ENCODE assay signal across 8 cellular contexts in genomic region chr20:46414608-46415007, GRCh38.
"Had no signal": no experiment of that assay in that cellular context is flagged by ENCODE, and none has a peak within 500 bp of the region (broad histone marks: within the 10 kb centered on the region; RNA-seq: fewer than 3 reads in every experiment).

No MANE protein-coding gene starts in this region.

- H3K4me1 ChIP-seq: HAP-1 had no signal

- H2AFZ ChIP-seq: GM23248 had no signal

- H3K4me3 Mint-ChIP-seq: HFFc6 had no signal

- FAIRE-seq: K562 had no signal

- H3K4me3 ChIP-seq: GM23248, HAP-1, K562 had no signal

- H3K9ac ChIP-seq: GM23248 had no signal

- H3K27ac ChIP-seq: GM23248 had no signal

- H3K9me3 Mint-ChIP-seq: HFFc6 had no signal

- H3K9me3 ChIP-seq: HAP-1 had no signal

- H3K27ac Mint-ChIP-seq: HFFc6 had no signal

- H3K36me3 ChIP-seq: HAP-1 had no signal

- ATAC-seq: HCT116, K562 had no signal

- DNase-seq: GM23248, GOT3, H7, HFFc6, IMR-90 had no signal
